ENCODE assay signal across 13 cellular contexts in genomic region chr2:219210572-219211362, GRCh38. TPM values are rescaled to one million over a fixed set of nuclear protein-coding genes. Genes with fewer than 3 reads are reported as not detected.
DNase-seq lines count a peak whose midpoint lies in the region; TF ChIP-seq lines count a peak whose summit lies in the region.
"Had no signal": no experiment of that assay in that cellular context is flagged by ENCODE, and none has a peak within 500 bp of the region (broad histone marks: within the 10 kb centered on the region; RNA-seq: fewer than 3 reads in every experiment).

No MANE protein-coding gene starts in this region.

- H3K9me3 Mint-ChIP-seq in activated naive CD4-positive, alpha-beta T cell treated with anti-CD3 and anti-CD28 coated beads, Interleukin-2, amount 10 ng/mL, durations not matched to agents 7 days and 5 days, result no peaks in the 10 kb centered on the region
- H3K9me3 Mint-ChIP-seq in activated CD4-positive, alpha-beta memory T cell treated with anti-CD3 and anti-CD28 coated beads for 36 hours, result no peaks in the 10 kb centered on the region
- peaks cover 0 to 1% (median 0%) of the 10 kb centered on the region in 6 donors for H3K9me3 Mint-ChIP-seq in immature natural killer cell

- TF ChIP-seq POLR2A in testis (IDR thresholded peaks at IDR 0.05), result no peak

- no peaks in the 10 kb centered on the region for H3K27me3 ChIP-seq in testis
- H3K27me3 ChIP-seq: stomach, uterus had no signal

- no peak for DNase-seq in activated naive CD4-positive, alpha-beta T cell treated with anti-CD3 and anti-CD28 coated beads, Interleukin-2, amount 10 ng/mL, durations not matched to agents 7 days and 5 days
- DNase-seq in activated naive CD4-positive, alpha-beta T cell treated with Interleukin-2 at 50 U/mL for 16 hours, result no peak
- DNase-seq in activated CD4-positive, alpha-beta memory T cell treated with anti-CD3 and anti-CD28 coated beads for 36 hours, result no peak
- DNase-seq in immature natural killer cell, result no peak
- peak; percentile 8 for DNase-seq in testis
- no peak for DNase-seq in D341Med (ENCODE audit: low spot score)
- no peak for DNase-seq in GM03348 (ENCODE audit: low spot score)
- DNase-seq in NCI-H2171 treated with DMSO at 0.1 percent for 48 hours (lab: John Stamatoyannopoulos, UW), result no peak
- DNase-seq: foreskin melanocyte, NCI-H1436, NCI-H2227 treated with DMSO at 0.1 percent for 48 hours, uterus had no signal

- H3K27ac Mint-ChIP-seq in activated naive CD4-positive, alpha-beta T cell treated with anti-CD3 and anti-CD28 coated beads, Interleukin-2, amount 10 ng/mL, durations not matched to agents 7 days and 5 days, result peak overlapping the region; percentile 91
- H3K27ac Mint-ChIP-seq in activated CD4-positive, alpha-beta memory T cell treated with anti-CD3 and anti-CD28 coated beads for 36 hours, result peak overlapping the region; percentile 74
- peak overlapping the region; percentile 89 to 95 (median 92) for H3K27ac Mint-ChIP-seq in immature natural killer cell

- no peak for TF ChIP-seq CTCF in testis (IDR thresholded peaks at IDR 0.05)

- H3K27me3 Mint-ChIP-seq in activated naive CD4-positive, alpha-beta T cell treated with anti-CD3 and anti-CD28 coated beads, Interleukin-2, amount 10 ng/mL, durations not matched to agents 7 days and 5 days, result no peaks in the 10 kb centered on the region
- H3K27me3 Mint-ChIP-seq in activated CD4-positive, alpha-beta memory T cell treated with anti-CD3 and anti-CD28 coated beads for 36 hours, result no peaks in the 10 kb centered on the region
- H3K27me3 Mint-ChIP-seq in immature natural killer cell (ENCODE audit: low read depth in 3 of 3), result peaks cover 0 to 6% (median 0%) of the 10 kb centered on the region in 3 donors

- CTCF ChIA-PET in activated naive CD4-positive, alpha-beta T cell treated with anti-CD3 and anti-CD28 coated beads, Interleukin-2, amount 10 ng/mL, durations not matched to agents 7 days and 5 days (lab: Charles Lee), result interaction anchor here (0.6 to 6.8 kb wide), 9 partner anchors 12 to 87 kb away, joined by 3 to 70 read pairs (median 4); partner anchors contain the start of genes GLB1L, SLC23A3 and STK16
- CTCF ChIA-PET in activated CD4-positive, alpha-beta memory T cell treated with anti-CD3 and anti-CD28 coated beads for 36 hours (lab: Charles Lee), result interaction anchor here (0.6 to 2.4 kb wide), 11 partner anchors 25 to 266 kb away, joined by 3 to 27 read pairs (median 3); partner anchors contain the start of genes CNPPD1, NHEJ1 and SLC23A3

- no peaks in the 10 kb centered on the region for H3K36me3 ChIP-seq in testis (ENCODE audit: low read depth, missing control alignments)
- H3K36me3 ChIP-seq: uterus had no signal

- H3K4me1 ChIP-seq in testis, result peaks cover 18% of the 10 kb centered on the region

- peaks cover 44% of the 10 kb centered on the region for H3K36me3 Mint-ChIP-seq in activated naive CD4-positive, alpha-beta T cell treated with anti-CD3 and anti-CD28 coated beads, Interleukin-2, amount 10 ng/mL, durations not matched to agents 7 days and 5 days
- peaks cover 15% of the 10 kb centered on the region for H3K36me3 Mint-ChIP-seq in activated CD4-positive, alpha-beta memory T cell treated with anti-CD3 and anti-CD28 coated beads for 36 hours
- H3K36me3 Mint-ChIP-seq in immature natural killer cell, result peaks cover 0 to 10% (median 0%) of the 10 kb centered on the region in 3 donors

- no peak overlapping the region for H3K4me3 Mint-ChIP-seq in activated naive CD4-positive, alpha-beta T cell treated with anti-CD3 and anti-CD28 coated beads, Interleukin-2, amount 10 ng/mL, durations not matched to agents 7 days and 5 days
- H3K4me3 Mint-ChIP-seq in activated CD4-positive, alpha-beta memory T cell treated with anti-CD3 and anti-CD28 coated beads for 36 hours, result no peak overlapping the region
- peak overlapping the region in 3 of 5 donors; percentile 70 to 72 (median 71) for H3K4me3 Mint-ChIP-seq in immature natural killer cell

- POLR2A ChIA-PET in activated CD4-positive, alpha-beta memory T cell treated with anti-CD3 and anti-CD28 coated beads for 36 hours (lab: Charles Lee), result interaction anchor here (1.0 kb wide), 1 partner anchor 35 kb away, joined by 3 read pairs; the partner anchor contains the start of gene CNPPD1

- intact Hi-C loops in activated CD4-positive, alpha-beta memory T cell treated with anti-CD3 and anti-CD28 coated beads for 36 hours (cut with micrococcal nuclease), result loop anchor here (1.0 kb wide), 1 partner anchor 50 kb away; the partner anchor contains the start of gene NHEJ1
- intact Hi-C loops in testis (cut with DNase I; ENCODE audit: low total_unique reads), result no loop called here

- no peak overlapping the region for H3K27ac ChIP-seq in testis
- H3K27ac ChIP-seq: uterus had no signal

- WGBS in testis, 2 donors, result 91 to 92% methylated on average over 22 to 23 of the region's 23 CpGs

- H3K9me3 ChIP-seq in testis, result no peaks in the 10 kb centered on the region
- H3K9me3 ChIP-seq: stomach, uterus had no signal

- H3K4me1 Mint-ChIP-seq in activated naive CD4-positive, alpha-beta T cell treated with anti-CD3 and anti-CD28 coated beads, Interleukin-2, amount 10 ng/mL, durations not matched to agents 7 days and 5 days, result peaks cover 60% of the 10 kb centered on the region
- H3K4me1 Mint-ChIP-seq in activated CD4-positive, alpha-beta memory T cell treated with anti-CD3 and anti-CD28 coated beads for 36 hours (ENCODE audit: low read depth), result peaks cover 35% of the 10 kb centered on the region
- H3K4me1 Mint-ChIP-seq in immature natural killer cell, result peaks cover 39 to 50% of the 10 kb centered on the region in 2 donors

- H3K4me3 ChIP-seq in testis, result no peak overlapping the region
- H3K4me3 ChIP-seq: stomach, uterus had no signal

RNA-seq across cellular contexts. Expression of gene ZFAND2B, which starts 4.2 kb away (rescaled TPM):
- total RNA-seq in activated CD4-positive, alpha-beta memory T cell treated with anti-CD3 and anti-CD28 coated beads for 36 hours, result 10 to 100 TPM; 31.9 to 34.4 TPM
- polyA plus RNA-seq in immature natural killer cell (100 to 1,000 TPM in 2 of 3 donors, 10 to 100 TPM in 1; 95.4 to 128 (median 102) TPM), testis (ENCODE audit: insufficient read depth, low read depth, low replicate concordance) (27.0 TPM)
- total RNA-seq in testis, result 10 to 100 TPM; 34.3 to 41.3 TPM

RNA-seq across cellular contexts. Expression of gene ABCB6, which starts 8.0 kb away (rescaled TPM):
- total RNA-seq in activated CD4-positive, alpha-beta memory T cell treated with anti-CD3 and anti-CD28 coated beads for 36 hours, result 10 to 100 TPM; 11.5 to 11.7 TPM
- polyA plus RNA-seq in immature natural killer cell (1 to 10 TPM in 2 of 3 donors, under 1 TPM in 1; 0.21 to 3.7 (median 1.2) TPM), testis (ENCODE audit: insufficient read depth, low read depth, low replicate concordance) (94.8 TPM)
- 10 to 100 TPM; 43.8 to 47.0 TPM for total RNA-seq in testis

RNA-seq across cellular contexts. Expression of gene ATG9A, which starts 18.7 kb away (rescaled TPM):
- total RNA-seq in activated CD4-positive, alpha-beta memory T cell treated with anti-CD3 and anti-CD28 coated beads for 36 hours, result 10 to 100 TPM; 34.7 to 39.5 TPM
- polyA plus RNA-seq in immature natural killer cell (10 to 100 TPM in 2 of 3 donors, 1 to 10 TPM in 1; 8.6 to 31.9 (median 14.8) TPM), testis (ENCODE audit: insufficient read depth, low read depth, low replicate concordance) (207 TPM)
- total RNA-seq in testis, result 100 to 1,000 TPM; 115 to 125 TPM

RNA-seq across cellular contexts. Expression of gene ANKZF1, which starts 18.8 kb away (rescaled TPM):
- 10 to 100 TPM; 97.0 to 97.5 TPM for total RNA-seq in activated CD4-positive, alpha-beta memory T cell treated with anti-CD3 and anti-CD28 coated beads for 36 hours
- polyA plus RNA-seq in immature natural killer cell (10 to 100 TPM; 11.5 to 28.6 (median 22.4) TPM), testis (ENCODE audit: insufficient read depth, low read depth, low replicate concordance) (27.9 TPM)
- total RNA-seq in testis, result 10 to 100 TPM; 50.9 to 56.4 TPM

RNA-seq across cellular contexts. Expression of gene RETREG2, which starts 32.7 kb away (rescaled TPM):
- 10 to 100 TPM; 60.3 to 67.9 TPM for total RNA-seq in activated CD4-positive, alpha-beta memory T cell treated with anti-CD3 and anti-CD28 coated beads for 36 hours
- polyA plus RNA-seq in immature natural killer cell (10 to 100 TPM; 51.2 to 88.6 (median 58.6) TPM), testis (ENCODE audit: insufficient read depth, low read depth, low replicate concordance) (441 TPM)
- total RNA-seq in testis, result 100 to 1,000 TPM; 135 to 138 TPM

Comparison
In these comparisons a context has a peak if more than half of its experiments do, and no peak if none do; other contexts are left out.
1. H3K4me3 Mint-ChIP-seq: peak in immature natural killer cell (3 of 5); none in activated naive CD4-positive, alpha-beta T cell treated with anti-CD3 and anti-CD28 coated beads, Interleukin-2, amount 10 ng/mL, durations not matched to agents 7 days and 5 days (single experiment) and activated CD4-positive, alpha-beta memory T cell treated with anti-CD3 and anti-CD28 coated beads for 36 hours (single experiment).
2. Peak in every context shown above with its lines, with median percentiles within 50 percentile points of each other: H3K27ac Mint-ChIP-seq.